13 cellular contexts compared by ENCODE assay signal in the genomic region with DNA sequence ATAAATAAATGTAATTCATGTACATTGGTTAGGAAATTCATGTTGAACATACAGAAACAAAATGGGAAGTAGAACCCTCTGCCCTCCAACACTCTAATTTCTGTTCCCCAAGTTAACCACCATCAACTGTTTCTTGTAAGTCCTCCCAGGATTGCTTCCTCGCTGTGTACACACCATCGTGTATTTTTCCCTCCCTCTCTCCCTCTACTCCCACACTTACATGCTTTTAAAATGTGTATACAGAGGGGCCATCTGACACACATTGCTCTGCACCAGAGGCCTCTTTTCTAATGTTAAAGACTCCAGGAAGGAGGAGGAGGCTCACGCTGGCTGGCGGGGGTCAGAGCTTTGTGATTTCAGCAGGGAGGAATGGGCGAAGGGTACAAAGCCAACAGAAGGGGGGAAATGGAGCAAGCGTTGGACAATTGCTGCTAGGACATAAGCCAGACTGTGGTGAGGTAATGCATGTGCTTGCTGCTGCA. TPM values are rescaled to one million over a fixed set of nuclear protein-coding genes. Genes with fewer than 3 reads are reported as not detected.
DNase-seq lines count a peak whose midpoint lies in the region; ATAC-seq and TF ChIP-seq lines count a peak whose summit lies in the region.
"Had no signal": no experiment of that assay in that cellular context is flagged by ENCODE, and none has a peak within 500 bp of the region (broad histone marks: within the 10 kb centered on the region; RNA-seq: fewer than 3 reads in every experiment).

No MANE protein-coding gene starts in this region.

- no peaks in the 10 kb centered on the region for H3K9me3 ChIP-seq in HEK293 (ENCODE audit: control insufficient read depth, insufficient read depth, low read depth, low read length)
- H3K9me3 ChIP-seq in smooth muscle cell (replicated peaks; ENCODE audit: low read depth) = no peaks in the 10 kb centered on the region
- H3K9me3 ChIP-seq in MM.1S (replicated peaks; ENCODE audit: insufficient read depth, low read length) = no peaks in the 10 kb centered on the region

- 8% methylated on average over 6 of the region's 6 CpGs for WGBS in smooth muscle cell (ENCODE audit: low lambda C conversion rate)

- TF ChIP-seq CTCF in HEK293 (tag by site-specific recombination; IDR thresholded peaks at IDR 0.05) (no peak), smooth muscle cell (IDR thresholded peaks at IDR 0.05; ENCODE audit: borderline replicate concordance, insufficient read depth, poor library complexity, severe bottlenecking) (no peak), MM.1S (IDR thresholded peaks at IDR 0.05; ENCODE audit: low read length) (no peak)

- DNase-seq in SIG-M5 treated with dmso at 0.1 percent for 504 hours (lab: John Stamatoyannopoulos, UW; ENCODE audit: unreplicated experiment) (peak; percentile 97), left cardiac atrium (peak; percentile 42), smooth muscle cell (lab: John Stamatoyannopoulos, UW; ENCODE audit: unreplicated experiment) (no peak), MM.1S (no peak)
- DNase-seq: activated CD4-positive, CD25-positive, alpha-beta regulatory T cell; activated naive CD4-positive, alpha-beta T cell treated with anti-CD3 and anti-CD28 coated beads for 36 hours; HCEC 1CT; NCI-H1694 had no signal

- intact Hi-C loops in left cardiac atrium (cut with DNase I) = loop anchor here (10.0 kb wide), 2 partner anchors 86 to 106 kb away; no protein-coding TSS in a partner anchor

- peaks cover 3% of the 10 kb centered on the region for H3F3A ChIP-seq in smooth muscle cell (ENCODE audit: low read depth)
- H3F3A ChIP-seq in MM.1S (ENCODE audit: insufficient read depth, low read length) = no peaks in the 10 kb centered on the region

- H3K27me3 ChIP-seq in smooth muscle cell (ENCODE audit: low read depth) (no peaks in the 10 kb centered on the region), MM.1S (replicated peaks; ENCODE audit: insufficient read depth, low read length) (peaks cover 22% of the 10 kb centered on the region)

- H3K4me3 ChIP-seq in HEK293 (ENCODE audit: low read depth, low read length) (no peak overlapping the region), smooth muscle cell (no peak overlapping the region), MM.1S (ENCODE audit: low read length) (no peak overlapping the region)

- H4K20me1 ChIP-seq in smooth muscle cell (ENCODE audit: low read depth) (no peaks in the 10 kb centered on the region), MM.1S (ENCODE audit: insufficient read depth, low read length) (no peaks in the 10 kb centered on the region)

- CTCF ChIA-PET in HEK293 (lab: Yijun Ruan, JAX) = interaction anchor here (0.6 to 1.5 kb wide), 3 partner anchors 54 to 1072 kb away, joined by 3 to 5 read pairs (median 4); no protein-coding TSS in a partner anchor

- H3K79me2 ChIP-seq in smooth muscle cell (ENCODE audit: low read depth) (no peaks in the 10 kb centered on the region), MM.1S (ENCODE audit: low read length) (no peaks in the 10 kb centered on the region)

- H2AFZ ChIP-seq in smooth muscle cell (ENCODE audit: low read depth) (peak overlapping the region; percentile 79), MM.1S (ENCODE audit: low read length) (no peak overlapping the region)

- H3K27ac ChIP-seq in HEK293 (ENCODE audit: extremely low read depth, low read depth, low read length) = no peak overlapping the region
- H3K27ac ChIP-seq in smooth muscle cell (ENCODE audit: low read depth) = peak overlapping the region; percentile 29
- no peak overlapping the region for H3K27ac ChIP-seq in MM.1S (ENCODE audit: low read length)

- peaks cover 2% of the 10 kb centered on the region; the same call in 1 of the 2 replicates for H3K4me1 ChIP-seq in HEK293 (ENCODE audit: control insufficient read depth, insufficient read depth, low read length)
- peaks cover 25% of the 10 kb centered on the region for H3K4me1 ChIP-seq in smooth muscle cell (ENCODE audit: low read depth)
- peaks cover 6% of the 10 kb centered on the region for H3K4me1 ChIP-seq in MM.1S (ENCODE audit: low read length)

- ATAC-seq in left cardiac atrium = peak; percentile 39 to 56
- ATAC-seq in GM18867 (IDR thresholded peaks at IDR 0.05; ENCODE audit: unreplicated experiment) = no peak
- ATAC-seq in HG02588 (IDR thresholded peaks at IDR 0.05; ENCODE audit: unreplicated experiment) = no peak
- ATAC-seq: Panc1 had no signal

- H3K4me2 ChIP-seq in smooth muscle cell (peak overlapping the region; percentile 76), MM.1S (ENCODE audit: low read depth, low read length) (no peak overlapping the region)

- no peaks in the 10 kb centered on the region for H3K36me3 ChIP-seq in HEK293 (ENCODE audit: control insufficient read depth in 2 of 2, insufficient read depth in 1 of 2, low read length in 2 of 2)
- no peaks in the 10 kb centered on the region for H3K36me3 ChIP-seq in smooth muscle cell (ENCODE audit: low read depth)
- H3K36me3 ChIP-seq in MM.1S (replicated peaks; ENCODE audit: insufficient read depth, low read length) = no peaks in the 10 kb centered on the region

- POLR2A ChIA-PET in HEK293 (lab: Yijun Ruan, JAX) = no interaction called here

- no peaks in the 10 kb centered on the region for H3K9me2 ChIP-seq in MM.1S (replicated peaks; ENCODE audit: insufficient read depth, low read length)

- H3K9ac ChIP-seq in smooth muscle cell (ENCODE audit: low read depth) (no peak overlapping the region), MM.1S (ENCODE audit: low read length) (no peak overlapping the region)

TF ChIP-seq in HEK293, 187 proteins besides CTCF, POLR2A, EP300 and RAD21:
- no peak for TF ChIP-seq SP7 (tag by site-specific recombination; IDR thresholded peaks at IDR 0.05)
- TF ChIP-seq EGR2 (tag by site-specific recombination; IDR thresholded peaks at IDR 0.05; ENCODE audit: low read depth) = peak; percentile 39; the same call in 1 of the 2 replicates
- TF ChIP-seq ZNF341 (tag by site-specific recombination; IDR thresholded peaks at IDR 0.05; ENCODE audit: low read depth) = peak; percentile 52; the same call in 1 of the 2 replicates
- TF ChIP-seq ZNF19 (tag by site-specific recombination; IDR thresholded peaks at IDR 0.05; ENCODE audit: low read depth) = no peak
- no peak for TF ChIP-seq ZNF521 (tag by site-specific recombination; IDR thresholded peaks at IDR 0.05)
- TF ChIP-seq, protein P1, sequence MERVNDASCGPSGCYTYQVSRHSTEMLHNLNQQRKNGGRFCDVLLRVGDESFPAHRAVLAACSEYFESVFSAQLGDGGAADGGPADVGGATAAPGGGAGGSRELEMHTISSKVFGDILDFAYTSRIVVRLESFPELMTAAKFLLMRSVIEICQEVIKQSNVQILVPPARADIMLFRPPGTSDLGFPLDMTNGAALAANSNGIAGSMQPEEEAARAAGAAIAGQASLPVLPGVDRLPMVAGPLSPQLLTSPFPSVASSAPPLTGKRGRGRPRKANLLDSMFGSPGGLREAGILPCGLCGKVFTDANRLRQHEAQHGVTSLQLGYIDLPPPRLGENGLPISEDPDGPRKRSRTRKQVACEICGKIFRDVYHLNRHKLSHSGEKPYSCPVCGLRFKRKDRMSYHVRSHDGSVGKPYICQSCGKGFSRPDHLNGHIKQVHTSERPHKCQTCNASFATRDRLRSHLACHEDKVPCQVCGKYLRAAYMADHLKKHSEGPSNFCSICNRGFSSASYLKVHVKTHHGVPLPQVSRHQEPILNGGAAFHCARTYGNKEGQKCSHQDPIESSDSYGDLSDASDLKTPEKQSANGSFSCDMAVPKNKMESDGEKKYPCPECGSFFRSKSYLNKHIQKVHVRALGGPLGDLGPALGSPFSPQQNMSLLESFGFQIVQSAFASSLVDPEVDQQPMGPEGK (tag by site-specific recombination; IDR thresholded peaks at IDR 0.05) = no peak
- peak; percentile 37; the same call in 1 of the 2 replicates for TF ChIP-seq ZFHX2 (tag by site-specific recombination; conservative IDR thresholded peaks at IDR 0.05)

RNA-seq across cellular contexts. Expression of a gene that starts 1.9 kb away (rescaled TPM):
- total RNA-seq in left cardiac atrium = under 1 TPM; 0.16 to 0.71 TPM
- 4.3 and 19.1 TPM in 2 replicates for total RNA-seq in smooth muscle cell
- 8.7 and 23.6 TPM in 2 replicates for polyA plus RNA-seq in smooth muscle cell

RNA-seq across cellular contexts. Expression of a gene that starts 29.4 kb away (rescaled TPM):
- 100 to 1,000 TPM in 1 of 2 donors, 10 to 100 TPM in 1; 79.1 to 156 TPM for total RNA-seq in left cardiac atrium
- total RNA-seq in smooth muscle cell = 52.2 and 71.1 TPM in 2 replicates
- 322 and 354 TPM in 2 replicates for polyA plus RNA-seq in smooth muscle cell

RNA-seq across cellular contexts. Expression of a gene that starts 32.7 kb away (rescaled TPM):
- total RNA-seq in left cardiac atrium (not detected), smooth muscle cell (not detected in 2 replicates)
- not detected in 2 replicates for polyA plus RNA-seq in smooth muscle cell
- total RNA-seq: activated naive CD4-positive, alpha-beta T cell treated with anti-CD3 and anti-CD28 coated beads for 36 hours; omental fat pad had no signal

RNA-seq across cellular contexts. Expression of a gene that starts 48.1 kb away (rescaled TPM):
- total RNA-seq in left cardiac atrium = under 1 TPM; 0.29 to 0.97 TPM
- total RNA-seq in smooth muscle cell = 0.09 and 0.31 TPM in 2 replicates
- polyA plus RNA-seq in smooth muscle cell = 0.03 TPM in 1 of 2 replicates, not detected in the other

Comparison
In these comparisons a context has a peak if more than half of its experiments do, and no peak if none do; other contexts are left out.
1. DNase-seq: peak in SIG-M5 treated with dmso at 0.1 percent for 504 hours (single experiment) and left cardiac atrium (single experiment); none in smooth muscle cell (single experiment) and MM.1S (single experiment).
2. ATAC-seq: peak in left cardiac atrium (2 of 2); none in GM18867 (single experiment) and HG02588 (single experiment).